In genomic region chr6:11144393-11144829, GRCh38 we compare ENCODE assay signal across 8 cellular contexts. TPM values are rescaled to one million over a fixed set of nuclear protein-coding genes. Genes with fewer than 3 reads are reported as not detected.
DNase-seq lines count a peak whose midpoint lies in the region; ATAC-seq, FAIRE-seq and TF ChIP-seq lines count a peak whose summit lies in the region.

No MANE protein-coding gene starts in this region.

- no peak overlapping the region for H3K4ac ChIP-seq in neuronal stem cell (ENCODE audit: low read length)

- H3K27ac Mint-ChIP-seq in activated T-cell treated with anti-CD3 and anti-CD28 coated beads, Interleukin-2, amount 50 U/mL, for 72 hours: no peak overlapping the region

- TF ChIP-seq POLR2A in stomach (IDR thresholded peaks at IDR 0.05): no peak

- H2BK120ac ChIP-seq in neuronal stem cell (ENCODE audit: low read depth, low read length): no peak overlapping the region

- TF ChIP-seq EP300 in stomach (IDR thresholded peaks at IDR 0.05): no peak

- H2BK5ac ChIP-seq in neuronal stem cell (ENCODE audit: low read length): no peak overlapping the region

- no peaks in the 10 kb centered on the region for H3K36me3 Mint-ChIP-seq in activated T-cell treated with anti-CD3 and anti-CD28 coated beads, Interleukin-2, amount 50 U/mL, for 72 hours (ENCODE audit: insufficient read depth in 2 of 2)

- no peak overlapping the region for H3K9ac ChIP-seq in neuronal stem cell (ENCODE audit: low read depth, low read length, poor library complexity)

- peak; percentile 75 for DNase-seq in BE2C
- DNase-seq in RCC 7860 (ENCODE audit: low spot score): peak; percentile 53
- peak; percentile 80 to 81 for DNase-seq in activated T-cell treated with anti-CD3 and anti-CD28 coated beads, Interleukin-2, amount 50 U/mL, for 72 hours
- peak; percentile 84 for DNase-seq in fibroblast of pulmonary artery (ENCODE audit: low read depth)
- peak; percentile 58 for DNase-seq in neuronal stem cell (ENCODE audit: low spot score)
- peak; percentile 82 for DNase-seq in stomach

- no peak overlapping the region for H3K18ac ChIP-seq in neuronal stem cell (ENCODE audit: low read length)

- H3K4me3 ChIP-seq in BE2C (ENCODE audit: low read depth, low read length) (no peak overlapping the region), fibroblast of pulmonary artery (replicated peaks; ENCODE audit: low read depth, low read length) (no peak overlapping the region), neuronal stem cell (ENCODE audit: low read length in 2 of 2) (no peak overlapping the region), stomach (no peak overlapping the region)

- H3K79me1 ChIP-seq in neuronal stem cell (ENCODE audit: low read depth, low read length): no peaks in the 10 kb centered on the region

- ATAC-seq in GM19023 (IDR thresholded peaks at IDR 0.05; ENCODE audit: unreplicated experiment) (peak; percentile 72), HG03565 (IDR thresholded peaks at IDR 0.05; ENCODE audit: unreplicated experiment) (peak; percentile 80)
- ATAC-seq in activated T-cell treated with anti-CD3 and anti-CD28 coated beads, Interleukin-2, amount 50 U/mL, for 72 hours (replicated peaks in 1 of 2): peak; percentile 90 to 92

- H3K36me3 ChIP-seq in BE2C (no peaks in the 10 kb centered on the region), neuronal stem cell (replicated peaks in 1 of 2; ENCODE audit: control insufficient read depth in 2 of 2, insufficient read depth in 2 of 2, low read length in 2 of 2) (no peaks in the 10 kb centered on the region), stomach (no peaks in the 10 kb centered on the region)

- H2AK5ac ChIP-seq in neuronal stem cell (ENCODE audit: low read depth, low read length): no peak overlapping the region

- H3K4me1 Mint-ChIP-seq in activated T-cell treated with anti-CD3 and anti-CD28 coated beads, Interleukin-2, amount 50 U/mL, for 72 hours (ENCODE audit: low read depth): peaks cover 8% of the 10 kb centered on the region

- H3K14ac ChIP-seq in neuronal stem cell (ENCODE audit: low read length): no peak overlapping the region

- no CpG with 5 or more reads among the region's 6 CpGs for WGBS in neuronal stem cell (ENCODE audit: extremely low coverage in 2 of 2, insufficient read length in 2 of 2, insufficient replicate concordance in 1 of 2), 2 donors
- 14 to 23% (median 18%) methylated on average over 6 of the region's 6 CpGs for WGBS in stomach, 5 donors

- peak; percentile 94 for TF ChIP-seq CTCF in BE2C (IDR thresholded peaks at IDR 0.05; ENCODE audit: low read depth, low read length)
- peak; percentile 99 for TF ChIP-seq CTCF in fibroblast of pulmonary artery (IDR thresholded peaks at IDR 0.05; ENCODE audit: low read length, missing control alignments)
- peak in 5 of 7 experiments; percentile 79 to 93 (median 90) for TF ChIP-seq CTCF in stomach (IDR thresholded peaks at IDR 0.05)

- H2BK12ac ChIP-seq in neuronal stem cell (ENCODE audit: low read length): no peak overlapping the region

- H4K91ac ChIP-seq in neuronal stem cell (ENCODE audit: low read depth, low read length, poor library complexity): no peak overlapping the region

- H3K23ac ChIP-seq in neuronal stem cell (ENCODE audit: low read depth, low read length, poor library complexity): no peak overlapping the region

- peak; percentile 42 for FAIRE-seq in RCC 7860 (lab: Jason Lieb, UNC)

- H3K4me2 ChIP-seq in neuronal stem cell (ENCODE audit: insufficient read depth, low read length, poor library complexity, severe bottlenecking): no peak overlapping the region

- H4K8ac ChIP-seq in neuronal stem cell (ENCODE audit: low read depth, low read length): no peak overlapping the region

- no peaks in the 10 kb centered on the region for H3K9me3 ChIP-seq in BE2C
- no peaks in the 10 kb centered on the region for H3K9me3 ChIP-seq in neuronal stem cell (replicated peaks in 1 of 2; ENCODE audit: control insufficient read depth in 2 of 2, insufficient read depth in 1 of 2, low read depth in 1 of 2, low read length in 2 of 2)
- no peaks in the 10 kb centered on the region for H3K9me3 ChIP-seq in stomach

- H3K4me1 ChIP-seq in BE2C (no peaks in the 10 kb centered on the region), neuronal stem cell (ENCODE audit: control insufficient read depth in 2 of 2, insufficient read depth in 1 of 2, low read depth in 1 of 2, low read length in 2 of 2) (peaks cover 0 to 2% of the 10 kb centered on the region in 2 donors), stomach (peaks cover 0 to 3% (median 0%) of the 10 kb centered on the region in 4 donors)

- H3K4me3 Mint-ChIP-seq in activated T-cell treated with anti-CD3 and anti-CD28 coated beads, Interleukin-2, amount 50 U/mL, for 72 hours: no peak overlapping the region

- intact Hi-C loops in stomach (cut with DNase I; ENCODE audit: low total_unique reads): loop anchor here (5.0 kb wide), 1 partner anchor 353 kb away; no protein-coding TSS in a partner anchor

- no peaks in the 10 kb centered on the region for H3K27me3 Mint-ChIP-seq in activated T-cell treated with anti-CD3 and anti-CD28 coated beads, Interleukin-2, amount 50 U/mL, for 72 hours (ENCODE audit: low read depth)

- no peak overlapping the region for H2BK15ac ChIP-seq in neuronal stem cell (ENCODE audit: low read length)

- no peak overlapping the region for H2AFZ ChIP-seq in neuronal stem cell (ENCODE audit: low read length)

- no peak overlapping the region for H3K27ac ChIP-seq in neuronal stem cell (replicated peaks; ENCODE audit: low read length)
- H3K27ac ChIP-seq in stomach: no peak overlapping the region

- H3K27me3 ChIP-seq in BE2C: no peaks in the 10 kb centered on the region
- H3K27me3 ChIP-seq in neuronal stem cell (ENCODE audit: control insufficient read depth in 3 of 3, insufficient read depth in 3 of 3, low read depth in 1 of 3, low read length in 3 of 3): no peaks in the 10 kb centered on the region
- H3K27me3 ChIP-seq in stomach: no peaks in the 10 kb centered on the region

- no peaks in the 10 kb centered on the region for H3K9me3 Mint-ChIP-seq in activated T-cell treated with anti-CD3 and anti-CD28 coated beads, Interleukin-2, amount 50 U/mL, for 72 hours

RNA-seq across cellular contexts. Expression of gene ERVFRD-1, which starts 32.9 kb away (rescaled TPM):
- polyA plus RNA-seq in BE2C (2012; ENCODE audit: insufficient read depth, insufficient read length, low read depth): 0.14 TPM
- not detected for total RNA-seq in activated T-cell treated with anti-CD3 and anti-CD28 coated beads, Interleukin-2, amount 50 U/mL, for 72 hours
- polyA plus RNA-seq in neuronal stem cell (2013, experiment 1 of 2): not detected
- polyA plus RNA-seq in neuronal stem cell (2013, experiment 2 of 2): not detected
- total RNA-seq in stomach: 1 to 10 TPM in 1 of 5 donors, not detected in 4; 1.2 TPM
- under 1 TPM in 2 of 3 donors, not detected in 1; 0.15 to 0.19 TPM for polyA plus RNA-seq in stomach

RNA-seq across cellular contexts. Expression of gene SMIM13, which starts 50.8 kb away (rescaled TPM):
- 15.1 TPM for polyA plus RNA-seq in BE2C (2012; ENCODE audit: insufficient read depth, insufficient read length, low read depth)
- total RNA-seq in activated T-cell treated with anti-CD3 and anti-CD28 coated beads, Interleukin-2, amount 50 U/mL, for 72 hours: 1 to 10 TPM; 9.1 to 9.9 TPM
- 3.0 TPM for polyA plus RNA-seq in neuronal stem cell (2013, experiment 1 of 2)
- polyA plus RNA-seq in neuronal stem cell (2013, experiment 2 of 2): 3.4 TPM
- total RNA-seq in stomach: 10 to 100 TPM in 1 of 5 donors, 1 to 10 TPM in 4; 1.2 to 15.8 (median 4.5) TPM
- 1 to 10 TPM; 2.4 to 3.3 (median 2.7) TPM for polyA plus RNA-seq in stomach
